ENCODE assay signal across 8 cellular contexts in genomic region chr1:47333922-47334764, GRCh38. TPM values are rescaled to one million over a fixed set of nuclear protein-coding genes. Genes with fewer than 3 reads are reported as not detected.
DNase-seq lines count a peak whose midpoint lies in the region; ATAC-seq and TF ChIP-seq lines count a peak whose summit lies in the region.

No MANE protein-coding gene starts in this region.

- ATAC-seq in GM19023 (IDR thresholded peaks at IDR 0.05; ENCODE audit: unreplicated experiment) (peak; percentile 88), HG03175 (IDR thresholded peaks at IDR 0.05; ENCODE audit: unreplicated experiment) (peak; percentile 91), lung (ENCODE audit: insufficient read depth, low FRiP score) (peak; percentile 95)

- no peaks in the 10 kb centered on the region for H3K9me3 ChIP-seq in BLaER1
- no peaks in the 10 kb centered on the region for H3K9me3 ChIP-seq in duodenal mucosa (ENCODE audit: control insufficient read depth in 1 of 2, low read length in 2 of 2)
- no peaks in the 10 kb centered on the region for H3K9me3 ChIP-seq in lung (ENCODE audit: control insufficient read depth in 2 of 2, insufficient read depth in 1 of 2, low read length in 1 of 2)

- 0% methylated on average over 81 to 90 of the region's 90 CpGs for WGBS in lung, 2 donors

- TF ChIP-seq CTCF in lung (IDR thresholded peaks at IDR 0.05; ENCODE audit: control extremely low read depth, extremely low read depth): no peak

- H3K36me3 ChIP-seq in BLaER1 (peaks cover 3% of the 10 kb centered on the region; the same call in 1 of the 2 replicates), duodenal mucosa (ENCODE audit: control insufficient read depth in 1 of 2, insufficient read depth in 2 of 2, low read length in 2 of 2) (peaks cover 0 to 2% of the 10 kb centered on the region in 2 donors), lung (ENCODE audit: control insufficient read depth in 2 of 2, insufficient read depth in 2 of 2, low read length in 2 of 2) (no peaks in the 10 kb centered on the region)

- H3K9ac ChIP-seq in BLaER1: peak overlapping the region; percentile 95
- H3K9ac ChIP-seq in duodenal mucosa (ENCODE audit: low read depth in 1 of 2, low read length in 2 of 2): peak overlapping the region; percentile 89 to 96

- no peaks in the 10 kb centered on the region for H3K27me3 ChIP-seq in BLaER1
- H3K27me3 ChIP-seq in duodenal mucosa (ENCODE audit: control insufficient read depth in 1 of 2, insufficient read depth in 2 of 2, low read length in 2 of 2): no peaks in the 10 kb centered on the region
- H3K27me3 ChIP-seq in lung (ENCODE audit: control insufficient read depth, insufficient read depth): no peaks in the 10 kb centered on the region

- H3K4me1 ChIP-seq in BLaER1: peaks cover 44% of the 10 kb centered on the region
- H3K4me1 ChIP-seq in duodenal mucosa (ENCODE audit: control insufficient read depth in 1 of 2, insufficient read depth in 2 of 2, low read length in 2 of 2): peaks cover 21 to 36% of the 10 kb centered on the region in 2 donors
- peaks cover 4 to 11% of the 10 kb centered on the region in 2 donors for H3K4me1 ChIP-seq in lung (ENCODE audit: control insufficient read depth in 2 of 2, insufficient read depth in 2 of 2, low read length in 2 of 2)

- peak; percentile 47 for DNase-seq in NCI-H460 (ENCODE audit: extremely low read depth, low read depth)
- DNase-seq in activated CD4-positive, alpha-beta T cell treated with anti-CD3 and anti-CD28 coated beads, Interleukin-2, amount 50 U/mL, for 1 hour: peak; percentile 61
- DNase-seq in lung (ENCODE audit: low spot score): peak; percentile 78
- DNase-seq in stimulated activated CD4-positive, alpha-beta T cell treated with anti-CD3 and anti-CD28 coated beads, TNF-alpha, amount 100 ng/mL, for 4 hours (ENCODE audit: low read depth in 3 of 3): peak; percentile 35 to 67 (median 57)

- H3K4me2 ChIP-seq in BLaER1: peak overlapping the region; percentile 91

- H3K4me3 ChIP-seq in BLaER1: peak overlapping the region; percentile 93
- H3K4me3 ChIP-seq in duodenal mucosa (ENCODE audit: low read depth in 1 of 2, low read length in 2 of 2): peak overlapping the region; percentile 61 to 94
- peak overlapping the region; percentile 84 for H3K4me3 ChIP-seq in lung

- peak overlapping the region; percentile 95 for H3K27ac ChIP-seq in BLaER1
- peak overlapping the region; percentile 99 for H3K27ac ChIP-seq in duodenal mucosa (ENCODE audit: low read depth, low read length)
- peak overlapping the region; percentile 99 to 100 for H3K27ac ChIP-seq in lung (ENCODE audit: low read depth in 1 of 2, low read length in 1 of 2)

- peaks cover 44% of the 10 kb centered on the region for H4K20me1 ChIP-seq in BLaER1

RNA-seq across cellular contexts. Expression of gene CMPK1, which starts 0.6 kb away (rescaled TPM):
- 87.6 and 93.6 TPM in 2 replicates for total RNA-seq in NCI-H460 (2014; rRNA removed; shearing (Covaris generic))
- 58.9 and 68.8 TPM in 2 replicates for polyA plus RNA-seq in NCI-H460 (2014; cell fraction: nucleus; rRNA removed)
- total RNA-seq in lung: 100 to 1,000 TPM in 1 of 2 donors, 10 to 100 TPM in 1; 98.7 to 106 TPM
- 10 to 100 TPM; 63.9 to 71.8 TPM for polyA plus RNA-seq in lung

RNA-seq across cellular contexts. Expression of gene STIL, which starts 20.2 kb away (rescaled TPM):
- total RNA-seq in NCI-H460 (2014; rRNA removed; shearing (Covaris generic)): 20.4 and 21.7 TPM in 2 replicates
- polyA plus RNA-seq in NCI-H460 (2014; cell fraction: nucleus; rRNA removed): 10.1 and 17.7 TPM in 2 replicates
- 1 to 10 TPM; 1.8 to 5.9 TPM for total RNA-seq in lung
- under 1 TPM; 0.85 to 0.98 TPM for polyA plus RNA-seq in lung

Comparison
In these comparisons a context has a peak if more than half of its experiments do, and no peak if none do; other contexts are left out.
1. Peak in every context shown above with its lines: DNase-seq, ATAC-seq, H3K4me3 ChIP-seq and H3K27ac ChIP-seq.